ENCODE assay signal across 11 cellular contexts in genomic region chr1:8165595-8166360, GRCh38.
A peak's percentile ranks its signal among the peaks of the same experiment; 100 is the strongest.
DNase-seq lines count a peak whose midpoint lies in the region; ATAC-seq and TF ChIP-seq lines count a peak whose summit lies in the region.
"Had no signal": no experiment of that assay in that cellular context is flagged by ENCODE, and none has a peak within 500 bp of the region (broad histone marks: within the 10 kb centered on the region; RNA-seq: fewer than 3 reads in every experiment).

No MANE protein-coding gene starts in this region.

- peak overlapping the region; percentile 24 to 88 (median 37) for H3K27ac Mint-ChIP-seq in nephron

- peaks cover 27% of the 10 kb centered on the region for H3K4me1 Mint-ChIP-seq in nephron

- ATAC-seq in HG03469 (IDR thresholded peaks at IDR 0.05; ENCODE audit: unreplicated experiment) = no peak
- ATAC-seq in GM21717 (IDR thresholded peaks at IDR 0.05; ENCODE audit: unreplicated experiment) = no peak

- H3K9me3 Mint-ChIP-seq in nephron = no peaks in the 10 kb centered on the region

- DNase-seq in EH (ENCODE audit: low read depth) (peak; percentile 27), cerebellar cortex (ENCODE audit: low spot score) (peak; percentile 52), iPS-NIHi7 (ENCODE audit: extremely low spot score) (no peak), NCI-H1048 (lab: John Stamatoyannopoulos, UW) (no peak)
- DNase-seq: activated naive CD4-positive, alpha-beta T cell; kidney glomerular epithelial cell; T1000 had no signal

- TF ChIP-seq CTCF in LNCAP (IDR thresholded peaks at IDR 0.05) = 0 out of 2 replicates have a peak, but pooled peaks have one; percentile 17
- peak in 1 of 3 experiments; percentile 11 for TF ChIP-seq CTCF in nephron (IDR thresholded peaks at IDR 0.05; ENCODE audit: unreplicated experiment in 3 of 3)

- H3K36me3 Mint-ChIP-seq in nephron (ENCODE audit: low read depth) = no peaks in the 10 kb centered on the region

- peaks cover 44% of the 10 kb centered on the region for H3K27me3 Mint-ChIP-seq in nephron (ENCODE audit: low read depth)

- no peak overlapping the region for H3K4me3 Mint-ChIP-seq in nephron

Comparison
In these comparisons a context has a peak if more than half of its experiments do, and no peak if none do; other contexts are left out.
1. DNase-seq: peak in EH (single experiment) and cerebellar cortex (single experiment); none in iPS-NIHi7 (single experiment) and NCI-H1048 (single experiment).